ENCODE assay signal across 8 cellular contexts in the genomic region with DNA sequence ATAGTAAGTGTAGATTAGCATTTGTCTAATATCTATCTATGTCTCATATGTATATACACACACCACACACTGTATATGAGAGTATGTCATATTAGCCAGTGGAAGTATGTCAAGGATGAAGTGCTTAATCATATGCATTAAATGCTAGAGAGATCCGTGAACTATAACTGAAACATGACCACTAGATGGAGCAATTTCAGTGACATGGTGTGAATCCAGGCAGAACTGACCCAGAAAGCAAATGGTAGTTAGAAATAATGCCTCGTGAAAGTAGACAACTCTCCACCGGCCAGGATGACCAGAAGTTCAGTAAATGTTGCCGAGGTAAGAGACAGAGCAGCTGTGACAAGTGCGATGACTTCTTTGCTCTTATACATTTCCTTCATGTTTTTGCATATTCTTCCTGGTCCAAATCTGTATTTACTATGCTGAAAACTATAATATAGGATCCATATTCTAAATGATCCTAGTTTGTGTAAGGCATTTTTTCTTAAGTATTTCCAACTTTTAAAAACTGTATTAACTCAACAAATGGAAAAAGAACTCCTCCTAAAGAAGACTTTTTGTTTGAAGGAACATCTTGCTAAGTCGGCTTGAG. TPM values are rescaled to one million over a fixed set of nuclear protein-coding genes. Genes with fewer than 3 reads are reported as not detected.
DNase-seq lines count a peak whose midpoint lies in the region; ATAC-seq and TF ChIP-seq lines count a peak whose summit lies in the region.
"Not testable (repeated sequence)": the region's sequence is repeated elsewhere in the genome, so short reads cannot be mapped to it uniquely, and the experiment has no call there.

No MANE protein-coding gene starts in this region.

- intact Hi-C loops in A673 (cut with micrococcal nuclease; ENCODE audit: unreplicated experiment); HCT116 (cut with micrococcal nuclease): not testable (repeated sequence)

- RAD21 ChIA-PET in HCT116 (lab: Charles Lee; ENCODE audit: low non-redundant PET in 1 of 2, low total read pairs in 2 of 2, uncharacterized antibody in 2 of 2, unreplicated experiment in 2 of 2): not testable (repeated sequence)

- not testable (repeated sequence) for H3K36me3 ChIP-seq in A673 (ENCODE audit: insufficient read depth, low read length, poor library complexity, severe bottlenecking); HCT116 (ENCODE audit: control insufficient read depth in 1 of 2, insufficient read depth in 2 of 2, low read length in 2 of 2); NT2/D1 (ENCODE audit: insufficient read depth, insufficient read length, low read length)

- DNase-seq in A673 (ENCODE audit: low spot score) (peak; percentile 72), HCT116 (ENCODE audit: low read depth, low spot score) (peak; percentile 34), NT2/D1 (ENCODE audit: low read depth, low spot score) (peak; percentile 6), fibroblast of villous mesenchyme (ENCODE audit: low read depth) (peak; percentile 34)
- DNase-seq in activated naive CD4-positive, alpha-beta T cell treated with anti-CD3 and anti-CD28 coated beads, Interleukin-2, amount 50 U/mL, for 72 hours (ENCODE audit: low spot score in 2 of 2); natural killer cell treated with Interleukin-12 subunit alpha and Interleukin-12 subunit beta and Interleukin-15 and Interleukin-18, amount 100 ng/mL, for 72 hours (ENCODE audit: low spot score): not testable (repeated sequence)

- TF ChIP-seq RAD21 in HCT116 (IDR thresholded peaks at IDR 0.05; ENCODE audit: low read depth) (peak; percentile 37), Ishikawa (IDR thresholded peaks at IDR 0.05; ENCODE audit: low read depth) (peak; percentile 34; the same call in 1 of the 2 replicates)

- not testable (repeated sequence) for TF ChIP-seq POLR2A in HCT116 (IDR thresholded peaks at IDR 0.05; ENCODE audit: borderline replicate concordance, extremely low read depth, insufficient read depth, insufficient read length)

- not testable (repeated sequence) for H3K27ac ChIP-seq in A673 (ENCODE audit: low read depth, low read length, poor library complexity, severe bottlenecking); HCT116 (ENCODE audit: low read depth, low read length)

- TF ChIP-seq CTCF in A673 (conservative IDR thresholded peaks at IDR 0.05; ENCODE audit: low read depth, low read length) (peak; percentile 70), HCT116 (IDR thresholded peaks at IDR 0.05 in 2 of 3, conservative IDR thresholded peaks at IDR 0.05 in 1 of 3; ENCODE audit: borderline replicate concordance in 1 of 3, insufficient read depth in 1 of 3, low read depth in 2 of 3, low read length in 2 of 3) (peak; percentile 25 to 60 (median 55); a peak in 5 of 6 replicates), fibroblast of villous mesenchyme (IDR thresholded peaks at IDR 0.05; ENCODE audit: insufficient read depth, low read depth, low read length) (peak; percentile 53)

- peak overlapping the region; percentile 97 for H2AFZ ChIP-seq in HCT116 (ENCODE audit: low read depth, low read length, poor library complexity, severe bottlenecking)

- ATAC-seq in GM18499 (IDR thresholded peaks at IDR 0.05; ENCODE audit: insufficient read depth, unreplicated experiment): peak; percentile 94
- peak; percentile 87 for ATAC-seq in HCT116
- peak; percentile 91 to 93 for ATAC-seq in activated naive CD4-positive, alpha-beta T cell treated with anti-CD3 and anti-CD28 coated beads, Interleukin-2, amount 50 U/mL, for 72 hours
- ATAC-seq in natural killer cell treated with Interleukin-12 subunit alpha and Interleukin-12 subunit beta and Interleukin-15 and Interleukin-18, amount 100 ng/mL, for 72 hours: peak; percentile 71 to 75

- BruUV-seq in A673 (replicated peaks; lab: Mats Ljungman, UMichigan); HCT116 (replicated peaks; lab: Mats Ljungman, UMichigan): not testable (repeated sequence)

- not testable (repeated sequence) for H3K27me3 ChIP-seq in A673 (replicated peaks; ENCODE audit: insufficient read depth, low read depth, low read length, poor library complexity); HCT116 (ENCODE audit: insufficient read depth, low read length); NT2/D1 (ENCODE audit: insufficient read depth, insufficient read length)

- not testable (repeated sequence) for H4K20me1 ChIP-seq in HCT116 (ENCODE audit: insufficient read depth)

- H3K9me3 Mint-ChIP-seq in activated naive CD4-positive, alpha-beta T cell treated with anti-CD3 and anti-CD28 coated beads, Interleukin-2, amount 50 U/mL, for 72 hours; natural killer cell treated with Interleukin-12 subunit alpha and Interleukin-12 subunit beta and Interleukin-15 and Interleukin-18, amount 100 ng/mL, for 72 hours: not testable (repeated sequence)

- not testable (repeated sequence) for H3K9ac ChIP-seq in HCT116 (ENCODE audit: low read length); NT2/D1 (ENCODE audit: insufficient read length, low read depth)

- not testable (repeated sequence) for TF ChIP-seq EP300 in Ishikawa (IDR thresholded peaks at IDR 0.05; ENCODE audit: borderline replicate concordance)

- not testable (repeated sequence) for H3K27ac Mint-ChIP-seq in activated naive CD4-positive, alpha-beta T cell treated with anti-CD3 and anti-CD28 coated beads, Interleukin-2, amount 50 U/mL, for 72 hours
- H3K27ac Mint-ChIP-seq in natural killer cell treated with Interleukin-12 subunit alpha and Interleukin-12 subunit beta and Interleukin-15 and Interleukin-18, amount 100 ng/mL, for 72 hours: peak overlapping the region in 1 of 2 donors; percentile 25

- peaks cover 4 to 13% of the 10 kb centered on the region in 2 donors for H3K27me3 Mint-ChIP-seq in natural killer cell treated with Interleukin-12 subunit alpha and Interleukin-12 subunit beta and Interleukin-15 and Interleukin-18, amount 100 ng/mL, for 72 hours

- CTCF ChIA-PET in A673 (lab: Charles Lee); HCT116 (lab: Charles Lee): not testable (repeated sequence)

- H3K79me2 ChIP-seq in HCT116 (ENCODE audit: insufficient read depth, low read length): not testable (repeated sequence)

- not testable (repeated sequence) for H3K4me3 ChIP-seq in A673 (ENCODE audit: low read depth, low read length, poor library complexity, severe bottlenecking); HCT116 (replicated peaks in 1 of 2; ENCODE audit: low read depth in 1 of 2, low read length in 2 of 2); NT2/D1 (ENCODE audit: insufficient read length, low read depth); fibroblast of villous mesenchyme (ENCODE audit: low read depth, low read length)

- H3K9me3 ChIP-seq in A673 (ENCODE audit: low read depth, low read length, poor library complexity, severe bottlenecking); HCT116 (ENCODE audit: control insufficient read depth in 1 of 2, insufficient read depth in 1 of 2, low read depth in 1 of 2, low read length in 2 of 2); NT2/D1 (ENCODE audit: insufficient read depth, low read length): not testable (repeated sequence)

- not testable (repeated sequence) for H3K4me1 Mint-ChIP-seq in natural killer cell treated with Interleukin-12 subunit alpha and Interleukin-12 subunit beta and Interleukin-15 and Interleukin-18, amount 100 ng/mL, for 72 hours (ENCODE audit: low read depth in 2 of 2)

- H3K4me1 ChIP-seq in A673 (ENCODE audit: insufficient read depth, low read length, poor library complexity, severe bottlenecking); HCT116 (ENCODE audit: control insufficient read depth in 1 of 2, insufficient read depth in 2 of 2, low read length in 2 of 2); NT2/D1 (ENCODE audit: insufficient read depth, insufficient read length): not testable (repeated sequence)

- not testable (repeated sequence) for H3K9me2 ChIP-seq in HCT116 (ENCODE audit: insufficient read depth)

- POLR2A ChIA-PET in A673 (lab: Charles Lee; ENCODE audit: low non-redundant PET); HCT116 (lab: Charles Lee): not testable (repeated sequence)

- H3K4me3 Mint-ChIP-seq in natural killer cell treated with Interleukin-12 subunit alpha and Interleukin-12 subunit beta and Interleukin-15 and Interleukin-18, amount 100 ng/mL, for 72 hours: not testable (repeated sequence)

- 0 out of 2 replicates have a peak overlapping the region, but pooled peaks have one; percentile 16 for H3K4me2 ChIP-seq in HCT116 (ENCODE audit: low read length)

- not testable (repeated sequence) for H3K36me3 Mint-ChIP-seq in activated naive CD4-positive, alpha-beta T cell treated with anti-CD3 and anti-CD28 coated beads, Interleukin-2, amount 50 U/mL, for 72 hours; natural killer cell treated with Interleukin-12 subunit alpha and Interleukin-12 subunit beta and Interleukin-15 and Interleukin-18, amount 100 ng/mL, for 72 hours

TF ChIP-seq in HCT116, 20 proteins besides CTCF, POLR2A, EP300 and RAD21:
- 0 out of 2 replicates have a peak, but pooled peaks have one; percentile 26 for TF ChIP-seq CBX3 (IDR thresholded peaks at IDR 0.05; ENCODE audit: low read depth)

RNA-seq across cellular contexts. Expression of gene PDSS1, which starts 12.7 kb away (rescaled TPM):
- total RNA-seq in A673 (2021) (46.8 and 55.4 TPM in 2 replicates), HCT116 (2021; ENCODE audit: unreplicated experiment) (23.5 TPM), fibroblast of villous mesenchyme (4.2 and 6.0 TPM in 2 replicates)
- 6.6 and 11.0 TPM in 2 replicates for polyA plus RNA-seq in HCT116 (2012)
- 10 to 100 TPM; 11.5 to 17.6 TPM for total RNA-seq in activated naive CD4-positive, alpha-beta T cell treated with anti-CD3 and anti-CD28 coated beads, Interleukin-2, amount 50 U/mL, for 72 hours
- 10 to 100 TPM; 14.0 to 31.3 TPM for total RNA-seq in natural killer cell treated with Interleukin-12 subunit alpha and Interleukin-12 subunit beta and Interleukin-15 and Interleukin-18, amount 100 ng/mL, for 72 hours
